ENCODE assay signal across 28 cellular contexts in genomic region chr7:1894906-1895663, GRCh38.
DNase-seq lines count a peak whose midpoint lies in the region; ATAC-seq, FAIRE-seq and TF ChIP-seq lines count a peak whose summit lies in the region.
"Had no signal": no experiment of that assay in that cellular context is flagged by ENCODE, and none has a peak within 500 bp of the region (broad histone marks: within the 10 kb centered on the region; RNA-seq: fewer than 3 reads in every experiment).

No MANE protein-coding gene starts in this region.

- no peak for TF ChIP-seq POLR2A in H1 (IDR thresholded peaks at IDR 0.05; ENCODE audit: control extremely low read depth in 1 of 2, low read depth in 2 of 2, low read length in 2 of 2)

- H3K79me2 ChIP-seq in H1 (ENCODE audit: control insufficient read depth in 1 of 2, insufficient read depth in 2 of 2, low read length in 2 of 2): no peaks in the 10 kb centered on the region

- H3K14ac ChIP-seq in H1 (ENCODE audit: insufficient read length): no peak overlapping the region

- H3K23me2 ChIP-seq in H1 (ENCODE audit: low read depth, low read length): no peaks in the 10 kb centered on the region

- TF ChIP-seq RAD21 in H1 (IDR thresholded peaks at IDR 0.05 in 1 of 2, conservative IDR thresholded peaks at IDR 0.05 in 1 of 2; ENCODE audit: low read depth in 2 of 2, low read length in 2 of 2): no peak

- no peak overlapping the region for H4K91ac ChIP-seq in H1 (replicated peaks; ENCODE audit: insufficient read length, low read length)

- H2BK15ac ChIP-seq in H1 (ENCODE audit: low read length): no peak overlapping the region

- H3K4me1 Mint-ChIP-seq in stimulated activated effector memory CD8-positive, alpha-beta T cell treated with anti-CD3 and anti-CD28 coated beads, Interleukin-12 subunit alpha, Interleukin-12 subunit beta, amount 100 ng/mL, for 72 hours: peaks cover 35% of the 10 kb centered on the region

- H3K9me3 Mint-ChIP-seq in stimulated activated effector memory CD8-positive, alpha-beta T cell treated with anti-CD3 and anti-CD28 coated beads, Interleukin-12 subunit alpha, Interleukin-12 subunit beta, amount 100 ng/mL, for 72 hours: no peaks in the 10 kb centered on the region
- H3K9me3 Mint-ChIP-seq: activated naive CD4-positive, alpha-beta T cell treated with anti-CD3 and anti-CD28 coated beads, Interleukin-2, amount 50 U/mL, for 72 hours; immature natural killer cell; type B pancreatic cell had no signal

- no peaks in the 10 kb centered on the region for H3K79me1 ChIP-seq in H1 (ENCODE audit: low read depth, low read length)

- H2AK5ac ChIP-seq in H1 (ENCODE audit: low read depth, low read length): no peak overlapping the region

- no peak overlapping the region for H4K5ac ChIP-seq in H1 (ENCODE audit: insufficient read length, low read depth, low read length)

- H3K4ac ChIP-seq in H1 (replicated peaks; ENCODE audit: insufficient read length, low read depth, low read length): no peak overlapping the region

- H2BK20ac ChIP-seq in H1 (ENCODE audit: low read length): no peak overlapping the region

- H4K20me1 ChIP-seq in H1 (replicated peaks in 1 of 2; ENCODE audit: control insufficient read depth in 1 of 2, insufficient read depth in 2 of 2, low read length in 2 of 2): peaks cover 0 to 3% of the 10 kb centered on the region in 2 experiments

- TF ChIP-seq EP300 in H1 (IDR thresholded peaks at IDR 0.05; ENCODE audit: borderline replicate concordance in 1 of 2, low read depth in 2 of 2, low read length in 2 of 2): no peak

- intact Hi-C loops in Right ventricle myocardium inferior (cut with DNase I): loop anchor here (5.0 to 10.0 kb wide), 2 partner anchors 192 to 320 kb away; no protein-coding TSS in a partner anchor
- intact Hi-C loops in Right ventricle myocardium superior (cut with DNase I): no loop called here

- no peak overlapping the region for H3K4me3 ChIP-seq in H1 (ENCODE audit: extremely low read depth in 1 of 4, insufficient read depth in 2 of 4, low read depth in 3 of 4, low read length in 4 of 4)
- H3K4me3 ChIP-seq: GM12878, Peyer's patch, sigmoid colon, SJCRH30 had no signal

- H2BK12ac ChIP-seq in H1 (ENCODE audit: low read depth, low read length): no peak overlapping the region

- H3K36me3 Mint-ChIP-seq in stimulated activated effector memory CD8-positive, alpha-beta T cell treated with anti-CD3 and anti-CD28 coated beads, Interleukin-12 subunit alpha, Interleukin-12 subunit beta, amount 100 ng/mL, for 72 hours: peaks cover 6% of the 10 kb centered on the region
- H3K36me3 Mint-ChIP-seq: activated naive CD4-positive, alpha-beta T cell treated with anti-CD3 and anti-CD28 coated beads, Interleukin-2, amount 50 U/mL, for 72 hours had no signal

- no peak overlapping the region for H3K18ac ChIP-seq in H1 (ENCODE audit: extremely low read depth, low read length)

- no peaks in the 10 kb centered on the region for H3K27me3 ChIP-seq in H1 (replicated peaks in 1 of 4; ENCODE audit: control insufficient read depth in 3 of 4, extremely low read depth in 1 of 4, insufficient read depth in 3 of 4, low read length in 3 of 4)
- H3K27me3 ChIP-seq: Peyer's patch, sigmoid colon, SJCRH30 had no signal

- TF ChIP-seq CTCF in D721Med (IDR thresholded peaks at IDR 0.05; ENCODE audit: insufficient read depth, missing control alignments) (no peak), H1 (IDR thresholded peaks at IDR 0.05; ENCODE audit: control extremely low read depth in 1 of 3, insufficient read depth in 1 of 3, low read depth in 1 of 3, low read length in 3 of 3) (no peak)

- FAIRE-seq in D721Med (lab: Jason Lieb, UNC): no peak
- FAIRE-seq in H1 (lab: Jason Lieb, UNC): no peak
- FAIRE-seq: A204.1, colon, GM12878 had no signal

- peak overlapping the region; percentile 14; the same call in 1 of the 2 replicates for H4K8ac ChIP-seq in H1 (ENCODE audit: extremely low read depth, insufficient read depth, low read length)

- POLR2A ChIA-PET in H1 (lab: Charles Lee; ENCODE audit: partially characterized antibody): no interaction called here

- H3K9ac ChIP-seq in H1 (replicated peaks in 1 of 4; ENCODE audit: extremely low read depth in 1 of 4, low read depth in 3 of 4, low read length in 3 of 4): no peak overlapping the region

- ATAC-seq in Right ventricle myocardium inferior (no peak), Right ventricle myocardium superior (ENCODE audit: poor library complexity) (no peak)
- ATAC-seq in stimulated activated effector memory CD8-positive, alpha-beta T cell treated with anti-CD3 and anti-CD28 coated beads, Interleukin-12 subunit alpha, Interleukin-12 subunit beta, amount 100 ng/mL, for 72 hours: no peak
- ATAC-seq: activated naive CD4-positive, alpha-beta T cell treated with anti-CD3 and anti-CD28 coated beads, Interleukin-2, amount 50 U/mL, for 72 hours; GM12878 had no signal

- no peak overlapping the region for H3K23ac ChIP-seq in H1 (ENCODE audit: insufficient read length)

- 0 out of 2 replicates have a peak overlapping the region, but pooled peaks have one; percentile 89 for H2BK5ac ChIP-seq in H1 (ENCODE audit: low read depth, low read length)

- no peak overlapping the region for H2BK120ac ChIP-seq in H1 (replicated peaks; ENCODE audit: low read depth, low read length)

- no peak overlapping the region for H3K4me2 ChIP-seq in H1 (ENCODE audit: insufficient read depth in 1 of 2, low read depth in 2 of 2, low read length in 2 of 2)

- peak; percentile 26 for DNase-seq in Right ventricle myocardium inferior (ENCODE audit: missing footprints)
- DNase-seq in Right ventricle myocardium superior: no peak
- peak; percentile 60 for DNase-seq in D721Med (ENCODE audit: insufficient read length, low spot score)
- no peak for DNase-seq in H1 (ENCODE audit: low read depth in 1 of 2, low spot score in 2 of 2)
- DNase-seq in stimulated activated effector memory CD8-positive, alpha-beta T cell treated with anti-CD3 and anti-CD28 coated beads, Interleukin-12 subunit alpha, Interleukin-12 subunit beta, amount 100 ng/mL, for 72 hours (ENCODE audit: low spot score in 2 of 2): no peak
- no peak for DNase-seq in MV-4-11 (lab: John Stamatoyannopoulos, UW)
- no peak for DNase-seq in stimulated activated CD4-positive, alpha-beta T cell treated with anti-CD3 and anti-CD28 coated beads, Interleukin-15, amount 100 ng/mL, for 24 hours
- DNase-seq in H4 (ENCODE audit: low spot score): no peak
- DNase-seq: activated CD4-positive, alpha-beta T cell treated with anti-CD3 and anti-CD28 coated beads for 48 hours; DMS153; effector CD4-positive, alpha-beta T cell; H7; immature natural killer cell; mesendoderm; NCI-H1694; NCI-H748 treated with DMSO at 0.1 percent for 48 hours; Peyer's patch; sigmoid colon; SJCRH30; stimulated activated naive CD4-positive, alpha-beta T cell; SW 1271; T1000 had no signal

- H3K4me3 Mint-ChIP-seq in stimulated activated effector memory CD8-positive, alpha-beta T cell treated with anti-CD3 and anti-CD28 coated beads, Interleukin-12 subunit alpha, Interleukin-12 subunit beta, amount 100 ng/mL, for 72 hours: no peak overlapping the region
- H3K4me3 Mint-ChIP-seq: immature natural killer cell, type B pancreatic cell had no signal

- H3K27ac Mint-ChIP-seq in stimulated activated effector memory CD8-positive, alpha-beta T cell treated with anti-CD3 and anti-CD28 coated beads, Interleukin-12 subunit alpha, Interleukin-12 subunit beta, amount 100 ng/mL, for 72 hours: peak overlapping the region; percentile 73
- H3K27ac Mint-ChIP-seq: immature natural killer cell, type B pancreatic cell had no signal

- H3K9me3 ChIP-seq in H1 (ENCODE audit: insufficient read depth in 2 of 2, low read depth in 1 of 2, low read length in 1 of 2): no peaks in the 10 kb centered on the region
- H3K9me3 ChIP-seq: Peyer's patch, sigmoid colon, SJCRH30 had no signal

- H3K36me3 ChIP-seq in H1 (ENCODE audit: control insufficient read depth in 2 of 4, insufficient read depth in 4 of 4, low read length in 3 of 4): no peaks in the 10 kb centered on the region
- H3K36me3 ChIP-seq: Peyer's patch, SJCRH30 had no signal

- no peak overlapping the region for H3K56ac ChIP-seq in H1 (replicated peaks; ENCODE audit: insufficient read length, low read depth, low read length)

- 0 out of 7 replicates have a peak, but pooled peaks cover 0 to 2% (median 0%) of the 10 kb centered on the region in 4 experiments for H3K4me1 ChIP-seq in H1 (replicated peaks in 1 of 4; ENCODE audit: control insufficient read depth in 3 of 4, insufficient read depth in 4 of 4, low read length in 3 of 4)
- H3K4me1 ChIP-seq: Peyer's patch, sigmoid colon, SJCRH30 had no signal

- H2AFZ ChIP-seq in H1 (ENCODE audit: low read length): no peak overlapping the region

- 94% methylated on average over 13 of the region's 15 CpGs; no CpG with 5 or more reads in 1 of the 2 experiments for WGBS in H1 (ENCODE audit: extremely low coverage in 1 of 2, insufficient coverage in 1 of 2, insufficient read length in 1 of 2, insufficient replicate concordance in 2 of 2, low coverage in 1 of 2, low lambda C conversion rate in 2 of 2, missing lambda C conversion rate in 1 of 2), 2 experiments

- no peak overlapping the region; the same call in 1 of the 2 replicates for H3K27ac ChIP-seq in H1 (ENCODE audit: low read depth, low read length)
- H3K27ac ChIP-seq: epithelial cell of prostate, Peyer's patch, sigmoid colon, SJCRH30 had no signal

- CTCF ChIA-PET in H1 (lab: Charles Lee; ENCODE audit: partially characterized antibody): interaction anchor here (0.9 to 6.1 kb wide), 6 partner anchors 11 to 33 kb away, joined by 3 to 49 read pairs (median 4); no protein-coding TSS in a partner anchor

TF ChIP-seq in H1, 55 proteins besides CTCF, POLR2A, EP300 and RAD21 (continues in another document):
- no peak for TF ChIP-seq PHF8 (conservative IDR thresholded peaks at IDR 0.05; ENCODE audit: low read depth, low read length)
- no peak for TF ChIP-seq HDAC2 (IDR thresholded peaks at IDR 0.05; ENCODE audit: borderline replicate concordance in 1 of 2, low read depth in 2 of 2, low read length in 2 of 2)
- no peak for TF ChIP-seq ZNF274 (IDR thresholded peaks at IDR 0.05; ENCODE audit: borderline replicate concordance, extremely low read depth, low read length)
- TF ChIP-seq USF2 (IDR thresholded peaks at IDR 0.05; ENCODE audit: low read length): no peak
- TF ChIP-seq JUN (IDR thresholded peaks at IDR 0.05; ENCODE audit: low read depth, low read length): no peak
- no peak for TF ChIP-seq CBX5 (IDR thresholded peaks at IDR 0.05; ENCODE audit: low read depth, low read length)

Comparison
In these comparisons a context has a peak if more than half of its experiments do, and no peak if none do; other contexts are left out.
1. DNase-seq: peak in Right ventricle myocardium inferior (single experiment) and D721Med (single experiment); none in Right ventricle myocardium superior (single experiment), H1 (0 of 2), stimulated activated effector memory CD8-positive, alpha-beta T cell treated with anti-CD3 and anti-CD28 coated beads, Interleukin-12 subunit alpha, Interleukin-12 subunit beta, amount 100 ng/mL, for 72 hours (0 of 2), MV-4-11 (single experiment), stimulated activated CD4-positive, alpha-beta T cell treated with anti-CD3 and anti-CD28 coated beads, Interleukin-15, amount 100 ng/mL, for 24 hours (single experiment) and H4 (single experiment).